Comparison of ENCODE assay signal across 8 cellular contexts in the genomic region with DNA sequence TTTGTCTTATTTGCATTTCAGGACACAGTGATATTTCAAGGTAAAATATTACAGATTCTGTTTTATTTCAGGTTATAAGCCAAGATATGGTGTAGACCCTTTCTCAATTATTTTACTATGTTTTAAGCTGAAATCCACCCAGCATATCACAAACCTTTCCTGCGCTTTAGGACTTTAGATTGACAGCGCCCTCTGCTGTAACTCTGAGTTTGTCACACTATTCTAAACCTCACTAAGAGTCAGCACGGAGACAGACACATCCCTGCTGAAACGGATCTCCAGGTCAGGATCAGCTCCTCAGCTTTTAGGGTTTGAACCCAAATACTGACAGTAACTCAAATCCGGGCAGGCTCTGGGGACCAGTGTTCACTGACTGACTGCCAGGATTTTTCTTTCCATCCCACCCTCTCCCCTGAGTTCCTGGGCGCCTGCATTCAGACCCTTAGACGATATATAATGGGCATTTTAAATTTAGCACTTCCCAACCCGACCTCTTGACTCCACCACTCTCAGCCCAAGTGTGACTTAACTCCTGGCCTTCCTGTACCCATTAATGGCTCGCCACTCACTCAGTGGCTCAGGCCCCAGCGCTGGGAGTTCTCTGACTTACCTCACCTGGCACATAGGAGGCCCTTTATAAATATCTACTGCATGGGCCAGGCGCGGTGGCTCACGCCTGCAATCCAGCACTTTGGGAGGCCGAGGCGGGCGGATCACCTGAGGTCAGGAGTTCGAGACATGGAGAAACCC. TPM values are rescaled to one million over a fixed set of nuclear protein-coding genes. Genes with fewer than 3 reads are reported as not detected.
A peak's percentile ranks its signal among the peaks of the same experiment; 100 is the strongest.
DNase-seq lines count a peak whose midpoint lies in the region; ATAC-seq and TF ChIP-seq lines count a peak whose summit lies in the region.

No MANE protein-coding gene starts in this region.

- H4K8ac ChIP-seq in mesenchymal stem cell (ENCODE audit: low read length), result no peak overlapping the region

- 56% methylated on average over 17 of the region's 17 CpGs for WGBS in mesenchymal stem cell

- H3K18ac ChIP-seq in mesenchymal stem cell (ENCODE audit: low read depth in 1 of 2, low read length in 2 of 2), result no peak overlapping the region

- H3K9ac ChIP-seq in colonic mucosa (ENCODE audit: low read depth in 2 of 2, low read length in 2 of 2) (no peak overlapping the region), mesenchymal stem cell (ENCODE audit: low read length) (no peak overlapping the region)

- no peak overlapping the region for H3K4ac ChIP-seq in mesenchymal stem cell (ENCODE audit: low read depth in 1 of 2, low read length in 2 of 2)

- no peak overlapping the region for H2AK5ac ChIP-seq in mesenchymal stem cell (ENCODE audit: low read length, severe bottlenecking)

- TF ChIP-seq CTCF in RWPE1 (conservative IDR thresholded peaks at IDR 0.05; ENCODE audit: low read depth) (peak; percentile 68), colonic mucosa (IDR thresholded peaks at IDR 0.05) (no peak), uterus (IDR thresholded peaks at IDR 0.05) (peak in 1 of 4 experiments; percentile 24)

- H2BK15ac ChIP-seq in mesenchymal stem cell (ENCODE audit: low read depth, poor library complexity, severe bottlenecking), result no peak overlapping the region

- DNase-seq in D341Med (ENCODE audit: low spot score) (peak; percentile 67), LHCN-M2 (ENCODE audit: low read depth) (peak; percentile 47), RWPE1 (ENCODE audit: low spot score) (peak; percentile 46), colonic mucosa (peak; percentile 41), mesenchymal stem cell (peak; percentile 71), uterus (no peak)

- H3K36me3 ChIP-seq in colonic mucosa (no peaks in the 10 kb centered on the region), mesenchymal stem cell (ENCODE audit: control insufficient read depth in 1 of 2, insufficient read depth in 2 of 2, low read depth in 1 of 2, low read length in 2 of 2) (no peaks in the 10 kb centered on the region), uterus (no peaks in the 10 kb centered on the region)

- no peak overlapping the region for H2AFZ ChIP-seq in mesenchymal stem cell (ENCODE audit: low read depth, low read length)

- H3K79me1 ChIP-seq in mesenchymal stem cell (replicated peaks; ENCODE audit: low read length, poor library complexity, severe bottlenecking), result no peaks in the 10 kb centered on the region

- CTCF ChIA-PET in RWPE1 (lab: Yijun Ruan, JAX), result interaction anchor here (0.5 to 3.5 kb wide), 16 partner anchors 9 to 1224 kb away, joined by 3 to 12 read pairs (median 4); no protein-coding TSS in a partner anchor

- H3K9me3 ChIP-seq in colonic mucosa (no peaks in the 10 kb centered on the region), mesenchymal stem cell (ENCODE audit: control insufficient read depth, low read length) (no peaks in the 10 kb centered on the region), uterus (no peaks in the 10 kb centered on the region)

- H3K14ac ChIP-seq in mesenchymal stem cell (ENCODE audit: low read length in 2 of 2), result no peak overlapping the region

- H3K23ac ChIP-seq in mesenchymal stem cell (ENCODE audit: low read length in 2 of 2), result no peak overlapping the region

- intact Hi-C loops in colonic mucosa (cut with DNase I) (loop anchor here (10.0 kb wide), 1 partner anchor 698 kb away; no protein-coding TSS in a partner anchor), uterus (cut with DNase I; ENCODE audit: low total_unique reads) (no loop called here)

- POLR2A ChIA-PET in RWPE1 (lab: Yijun Ruan, JAX; ENCODE audit: low non-redundant PET), result no interaction called here

- no peak for TF ChIP-seq POLR2A in uterus (IDR thresholded peaks at IDR 0.05)

- no peak overlapping the region for H3K4me3 ChIP-seq in colonic mucosa
- H3K4me3 ChIP-seq in mesenchymal stem cell (ENCODE audit: insufficient read depth in 1 of 2, low read depth in 1 of 2, low read length in 2 of 2), result no peak overlapping the region
- H3K4me3 ChIP-seq in uterus, result no peak overlapping the region

- H3K27me3 ChIP-seq in colonic mucosa (no peaks in the 10 kb centered on the region), mesenchymal stem cell (ENCODE audit: control insufficient read depth in 1 of 2, insufficient read depth in 1 of 2, low read length in 2 of 2) (peaks cover 5 to 26% of the 10 kb centered on the region in 2 experiments), uterus (no peaks in the 10 kb centered on the region)

- ATAC-seq in GM19372 (IDR thresholded peaks at IDR 0.05; ENCODE audit: low read depth, unreplicated experiment), result peak; percentile 77
- no peak for ATAC-seq in GM19023 (IDR thresholded peaks at IDR 0.05; ENCODE audit: unreplicated experiment)

- H3K4me1 ChIP-seq in colonic mucosa (no peaks in the 10 kb centered on the region), mesenchymal stem cell (ENCODE audit: control insufficient read depth, insufficient read depth, low read depth, low read length) (no peaks in the 10 kb centered on the region), uterus (no peaks in the 10 kb centered on the region)

- no peak overlapping the region for H2BK5ac ChIP-seq in mesenchymal stem cell (ENCODE audit: low read depth, low read length, poor library complexity, severe bottlenecking)

- H3K4me2 ChIP-seq in mesenchymal stem cell (ENCODE audit: low read length, poor library complexity, severe bottlenecking), result no peak overlapping the region

- no peak overlapping the region for H2BK120ac ChIP-seq in mesenchymal stem cell (ENCODE audit: low read depth, low read length)

- H4K91ac ChIP-seq in mesenchymal stem cell (ENCODE audit: low read length), result no peak overlapping the region

- no peak overlapping the region for H2BK12ac ChIP-seq in mesenchymal stem cell (ENCODE audit: low read length in 2 of 2)

- H3K27ac ChIP-seq in RWPE1, result no peak overlapping the region
- no peak overlapping the region for H3K27ac ChIP-seq in colonic mucosa
- H3K27ac ChIP-seq in mesenchymal stem cell (ENCODE audit: low read length, poor library complexity, severe bottlenecking), result no peak overlapping the region
- no peak overlapping the region for H3K27ac ChIP-seq in uterus

RNA-seq across cellular contexts. Expression of a gene that starts 33.5 kb away (rescaled TPM):
- total RNA-seq in LHCN-M2 (2014; rRNA removed) (not detected in 2 replicates), colonic mucosa (not detected), uterus (not detected)
- not detected for polyA plus RNA-seq in LHCN-M2 (2012)
- polyA plus RNA-seq in mesenchymal stem cell (2013, experiment 1 of 2), result not detected
- polyA plus RNA-seq in mesenchymal stem cell (2013, experiment 2 of 2), result not detected

RNA-seq across cellular contexts. Expression of a gene that starts 45.1 kb away (rescaled TPM):
- total RNA-seq in LHCN-M2 (2014; rRNA removed), result 1,266 and 1,268 TPM in 2 replicates
- 1,828 TPM for polyA plus RNA-seq in LHCN-M2 (2012)
- total RNA-seq in colonic mucosa, result 100 to 1,000 TPM; 558 to 996 TPM
- 1,355 TPM for polyA plus RNA-seq in mesenchymal stem cell (2013, experiment 1 of 2)
- polyA plus RNA-seq in mesenchymal stem cell (2013, experiment 2 of 2), result 1,330 TPM
- over 10,000 TPM in 1 of 4 donors, 1,000 to 10,000 TPM in 3; 1,265 to 21,851 (median 1,493) TPM for total RNA-seq in uterus

Comparison
In these comparisons a context has a peak if more than half of its experiments do, and no peak if none do; other contexts are left out.
1. DNase-seq: peak in D341Med (single experiment), LHCN-M2 (single experiment), RWPE1 (single experiment), colonic mucosa (single experiment) and mesenchymal stem cell (single experiment); none in uterus (0 of 2).